Comparison of ENCODE assay signal across 29 cellular contexts in the genomic region with DNA sequence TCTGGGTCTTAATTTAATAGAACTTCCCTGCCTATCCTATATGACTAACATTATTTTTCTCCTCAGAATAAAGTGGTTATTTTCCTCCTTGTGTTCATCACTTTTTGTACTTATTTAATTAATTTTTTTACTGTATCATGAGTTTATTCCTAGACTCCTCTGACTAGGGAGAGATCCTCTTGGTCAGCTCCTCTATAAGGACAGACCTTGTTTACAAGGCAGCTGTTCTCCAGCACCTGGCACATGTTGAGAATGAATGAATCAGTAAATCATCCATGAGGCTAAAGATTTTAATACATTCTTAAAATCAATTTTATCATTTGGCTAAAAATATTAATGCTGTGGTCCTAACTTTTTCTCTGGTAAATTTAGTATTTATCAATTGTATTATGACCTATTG.
"Had no signal": no experiment of that assay in that cellular context is flagged by ENCODE, and none has a peak within 500 bp of the region (broad histone marks: within the 10 kb centered on the region; RNA-seq: fewer than 3 reads in every experiment).

No MANE protein-coding gene starts in this region.

- H3K27me3 Mint-ChIP-seq: progenitor cell of endocrine pancreas had no signal

- H3K4me3 ChIP-seq: left lung, lower lobe of right lung, neural progenitor cell, right atrium auricular region, right lobe of liver, skin epidermis, stomach, testis, tibial artery, upper lobe of right lung had no signal

- H3K27ac ChIP-seq: left lung, lower lobe of right lung, neural progenitor cell, neutrophil, right atrium auricular region, right lobe of liver, skin epidermis, stomach, testis, tibial artery, upper lobe of right lung had no signal

- H3K4me1 ChIP-seq: left lung, lower lobe of right lung, neural progenitor cell, right atrium auricular region, right lobe of liver, stomach, testis, tibial artery, upper lobe of right lung had no signal

- FAIRE-seq: kidney, urothelium cell line had no signal

- H3K9me3 Mint-ChIP-seq: nephron progenitor cell; neural progenitor cell; stimulated activated naive B cell treated with anti-CD40 and anti-IgM and Interleukin-4, amounts not matched to agents 10 μg/mL and 1 μg/mL and 100 μg/mL, for 72 hours had no signal

- H3K36me3 ChIP-seq: left lung, lower lobe of right lung, neural progenitor cell, neutrophil, right atrium auricular region, right lobe of liver, stomach, tibial artery, upper lobe of right lung had no signal

- H2AFZ ChIP-seq: neural progenitor cell had no signal

- H3K27ac Mint-ChIP-seq: naive B cell; natural killer cell; nephron progenitor cell; neural progenitor cell; progenitor cell of endocrine pancreas; stimulated activated naive B cell treated with anti-CD40 and anti-IgM and Interleukin-4, amounts not matched to agents 10 μg/mL and 1 μg/mL and 100 μg/mL, for 72 hours had no signal

- H3K4me1 Mint-ChIP-seq: naive B cell, natural killer cell, neural progenitor cell had no signal

- H3K9me3 ChIP-seq: left lung, lower lobe of right lung, neutrophil, right lobe of liver, stomach, testis, tibial artery, upper lobe of right lung had no signal

- H3K4me2 ChIP-seq: neural progenitor cell had no signal

- H3K36me3 Mint-ChIP-seq: naive B cell; natural killer cell; neural progenitor cell; stimulated activated naive B cell treated with anti-CD40 and anti-IgM and Interleukin-4, amounts not matched to agents 10 μg/mL and 1 μg/mL and 100 μg/mL, for 72 hours had no signal

- H3K9ac ChIP-seq: neural progenitor cell had no signal

- H3K4me3 Mint-ChIP-seq: naive B cell; natural killer cell; nephron progenitor cell; neural progenitor cell; stimulated activated naive B cell treated with anti-CD40 and anti-IgM and Interleukin-4, amounts not matched to agents 10 μg/mL and 1 μg/mL and 100 μg/mL, for 72 hours had no signal

- ATAC-seq: left colon; left lung; lower lobe of right lung; natural killer cell; right lobe of liver; stimulated activated naive B cell treated with anti-CD40 and anti-IgM and Interleukin-4, amounts not matched to agents 10 μg/mL and 1 μg/mL and 100 μg/mL, for 72 hours; stimulated activated naive CD8-positive, alpha-beta T cell treated with anti-CD3 and anti-CD28 coated beads, Interleukin-15, Interleukin-2, amounts not matched to agents 100 U/mL and 50 U/mL, for 24 hours; upper lobe of right lung had no signal

- H3K27me3 ChIP-seq: left lung, neural progenitor cell, neutrophil, right atrium auricular region, right lobe of liver, stomach, testis, tibial artery, upper lobe of right lung had no signal

- DNase-seq: hippocampal formation; kidney; left colon; left lung; lower lobe of right lung; mammary epithelial cell; mesenchymal stem cell; naive B cell; natural killer cell; nephron progenitor cell; occipital lobe; right lobe of liver; stimulated activated CD4-positive, alpha-beta T cell treated with anti-CD3 and anti-CD28 coated beads, Interleukin-12 subunit alpha, Interleukin-12 subunit beta, amount 100 ng/mL, for 4 hours; stimulated activated CD4-positive, alpha-beta T cell treated with anti-CD3 and anti-CD28 coated beads, Interleukin-15, amount 100 ng/mL, for 24 hours; stimulated activated CD4-positive, alpha-beta T cell treated with anti-CD3 and anti-CD28 coated beads, Interleukin-2, amount 100 ng/mL, for 24 hours; stimulated activated CD4-positive, alpha-beta T cell treated with anti-CD3 and anti-CD28 coated beads, Interleukin-4, amount 100 ng/mL, for 1 hour; stimulated activated naive B cell treated with anti-CD40 and anti-IgM and Interleukin-4, amounts not matched to agents 10 μg/mL and 1 μg/mL and 100 μg/mL, for 72 hours; stimulated activated naive CD8-positive, alpha-beta T cell treated with anti-CD3 and anti-CD28 coated beads, Interleukin-15, Interleukin-2, amounts not matched to agents 100 U/mL and 50 U/mL, for 24 hours; stomach; testis; tibial artery; trophoblast cell; upper lobe of right lung had no signal
